In genomic region chr15:62873203-62873602, GRCh38 we compare ENCODE assay signal across 18 cellular contexts.
A peak's percentile ranks its signal among the peaks of the same experiment; 100 is the strongest.
DNase-seq lines count a peak whose midpoint lies in the region; FAIRE-seq and TF ChIP-seq lines count a peak whose summit lies in the region.
"Had no signal": no experiment of that assay in that cellular context is flagged by ENCODE, and none has a peak within 500 bp of the region (broad histone marks: within the 10 kb centered on the region; RNA-seq: fewer than 3 reads in every experiment).

No MANE protein-coding gene starts in this region.

- H3K4me1 ChIP-seq in H1 (replicated peaks in 1 of 4; ENCODE audit: control insufficient read depth in 3 of 4, insufficient read depth in 4 of 4, low read length in 3 of 4) (peaks cover 5 to 10% (median 8%) of the 10 kb centered on the region in 4 experiments), muscle layer of duodenum (ENCODE audit: control insufficient read depth in 1 of 2, insufficient read depth in 2 of 2, low read length in 2 of 2) (peaks cover 0 to 23% of the 10 kb centered on the region in 2 donors), stomach smooth muscle (ENCODE audit: control insufficient read depth, insufficient read depth, low read length) (peaks cover 57% of the 10 kb centered on the region), right atrium auricular region (peaks cover 0 to 15% of the 10 kb centered on the region in 2 donors)

- H3K4ac ChIP-seq in H1 (replicated peaks; ENCODE audit: insufficient read length, low read depth, low read length): no peak overlapping the region

- H3K4me3 Mint-ChIP-seq in activated naive CD4-positive, alpha-beta T cell treated with anti-CD3 and anti-CD28 coated beads for 36 hours: no peak overlapping the region
- no peak overlapping the region for H3K4me3 Mint-ChIP-seq in activated naive CD4-positive, alpha-beta T cell treated with anti-CD3 and anti-CD28 coated beads, Interleukin-2, amount 10 ng/mL, durations not matched to agents 7 days and 5 days
- H3K4me3 Mint-ChIP-seq: CD14-positive monocyte had no signal

- TF ChIP-seq CTCF in H1 (IDR thresholded peaks at IDR 0.05; ENCODE audit: control extremely low read depth in 1 of 3, insufficient read depth in 1 of 3, low read depth in 1 of 3, low read length in 3 of 3) (no peak), right atrium auricular region (IDR thresholded peaks at IDR 0.05) (no peak)

- H2BK5ac ChIP-seq in H1 (ENCODE audit: low read depth, low read length): no peak overlapping the region

- H3K27ac ChIP-seq in H1 (ENCODE audit: low read depth, low read length): no peak overlapping the region
- peak overlapping the region; percentile 74 for H3K27ac ChIP-seq in muscle layer of duodenum (ENCODE audit: low read length)
- peak overlapping the region; percentile 98 for H3K27ac ChIP-seq in stomach smooth muscle (ENCODE audit: low read length)
- H3K27ac ChIP-seq in right atrium auricular region: no peak overlapping the region

- H3K79me2 ChIP-seq in H1 (ENCODE audit: control insufficient read depth in 1 of 2, insufficient read depth in 2 of 2, low read length in 2 of 2): no peaks in the 10 kb centered on the region

- no peaks in the 10 kb centered on the region for H3K27me3 Mint-ChIP-seq in activated naive CD4-positive, alpha-beta T cell treated with anti-CD3 and anti-CD28 coated beads for 36 hours (ENCODE audit: low read depth)
- peaks cover 15% of the 10 kb centered on the region for H3K27me3 Mint-ChIP-seq in activated naive CD4-positive, alpha-beta T cell treated with anti-CD3 and anti-CD28 coated beads, Interleukin-2, amount 10 ng/mL, durations not matched to agents 7 days and 5 days

- H3K9me3 ChIP-seq in H1 (ENCODE audit: insufficient read depth in 2 of 2, low read depth in 1 of 2, low read length in 1 of 2): no peaks in the 10 kb centered on the region; a peak in 1 of 4 replicates
- H3K9me3 ChIP-seq in muscle layer of duodenum (ENCODE audit: control insufficient read depth in 1 of 2, low read length in 2 of 2): no peaks in the 10 kb centered on the region
- peaks cover 0 to 4% of the 10 kb centered on the region in 2 donors for H3K9me3 ChIP-seq in stomach smooth muscle (ENCODE audit: control insufficient read depth in 2 of 2, low read length in 2 of 2)
- H3K9me3 ChIP-seq in right atrium auricular region: no peaks in the 10 kb centered on the region

- H3K56ac ChIP-seq in H1 (replicated peaks; ENCODE audit: insufficient read length, low read depth, low read length): no peak overlapping the region

- no peak overlapping the region for H2BK12ac ChIP-seq in H1 (ENCODE audit: low read depth, low read length)

- H3K23ac ChIP-seq in H1 (ENCODE audit: insufficient read length): no peak overlapping the region

- FAIRE-seq in H1 (lab: Jason Lieb, UNC): no peak
- FAIRE-seq: K562 had no signal

- no peaks in the 10 kb centered on the region for H3K79me1 ChIP-seq in H1 (ENCODE audit: low read depth, low read length)

- no peak overlapping the region for H2BK120ac ChIP-seq in H1 (replicated peaks; ENCODE audit: low read depth, low read length)

- TF ChIP-seq EP300 in H1 (IDR thresholded peaks at IDR 0.05; ENCODE audit: borderline replicate concordance in 1 of 2, low read depth in 2 of 2, low read length in 2 of 2): no peak

- no peaks in the 10 kb centered on the region for H3K4me1 Mint-ChIP-seq in activated naive CD4-positive, alpha-beta T cell treated with anti-CD3 and anti-CD28 coated beads for 36 hours (ENCODE audit: low read depth)
- H3K4me1 Mint-ChIP-seq in activated naive CD4-positive, alpha-beta T cell treated with anti-CD3 and anti-CD28 coated beads, Interleukin-2, amount 10 ng/mL, durations not matched to agents 7 days and 5 days: no peaks in the 10 kb centered on the region
- H3K4me1 Mint-ChIP-seq: CD14-positive monocyte had no signal

- no peak for TF ChIP-seq POLR2A in H1 (IDR thresholded peaks at IDR 0.05; ENCODE audit: control extremely low read depth in 1 of 2, low read depth in 2 of 2, low read length in 2 of 2)

- CTCF ChIA-PET in H1 (lab: Charles Lee; ENCODE audit: partially characterized antibody): no interaction called here
- CTCF ChIA-PET in activated naive CD4-positive, alpha-beta T cell treated with anti-CD3 and anti-CD28 coated beads for 36 hours (lab: Charles Lee): no interaction called here
- CTCF ChIA-PET in activated naive CD4-positive, alpha-beta T cell treated with anti-CD3 and anti-CD28 coated beads, Interleukin-2, amount 10 ng/mL, durations not matched to agents 7 days and 5 days (lab: Charles Lee): no interaction called here

- no peaks in the 10 kb centered on the region for H3K23me2 ChIP-seq in H1 (ENCODE audit: low read depth, low read length)

- WGBS in H1 (ENCODE audit: extremely low coverage in 1 of 2, insufficient coverage in 1 of 2, insufficient read length in 1 of 2, insufficient replicate concordance in 2 of 2, low coverage in 1 of 2, low lambda C conversion rate in 2 of 2, missing lambda C conversion rate in 1 of 2), 2 experiments: 74% methylated on average over 5 of the region's 5 CpGs; no CpG with 5 or more reads in 1 of the 2 experiments

- peak overlapping the region; percentile 50; the same call in 1 of the 2 replicates for H2AFZ ChIP-seq in H1 (ENCODE audit: low read length)

- H3K4me2 ChIP-seq in H1 (ENCODE audit: insufficient read depth in 1 of 2, low read depth in 2 of 2, low read length in 2 of 2): no peak overlapping the region

- H3K4me3 ChIP-seq in H1 (ENCODE audit: extremely low read depth in 1 of 4, insufficient read depth in 2 of 4, low read depth in 3 of 4, low read length in 4 of 4): no peak overlapping the region
- H3K4me3 ChIP-seq in muscle layer of duodenum (ENCODE audit: low read depth in 1 of 2, low read length in 2 of 2): no peak overlapping the region
- H3K4me3 ChIP-seq in stomach smooth muscle (ENCODE audit: low read length in 2 of 2): no peak overlapping the region
- no peak overlapping the region for H3K4me3 ChIP-seq in right atrium auricular region
- H3K4me3 ChIP-seq: K562 had no signal

- peak; percentile 87 for DNase-seq in NCI-H226
- DNase-seq in H1 (ENCODE audit: low read depth in 1 of 2, low spot score in 2 of 2): peak in 1 of 2 experiments; percentile 37
- DNase-seq in posterior cingulate gyrus: no peak
- no peak for DNase-seq in activated naive CD4-positive, alpha-beta T cell treated with anti-CD3 and anti-CD28 coated beads for 36 hours
- DNase-seq in right atrium auricular region (ENCODE audit: low spot score): no peak
- DNase-seq in activated naive CD4-positive, alpha-beta T cell treated with anti-CD3 and anti-CD28 coated beads, Interleukin-2, amount 10 ng/mL, durations not matched to agents 7 days and 5 days: no peak
- DNase-seq: DND-41, GF-D8, NCI-H1092 treated with DMSO at 0.1 percent for 48 hours, NCI-H146, NCI-H2029 treated with DMSO at 0.1 percent for 48 hours, NCI-H2171 treated with DMSO at 0.1 percent for 48 hours, NCI-H446 treated with DMSO at 0.1 percent for 48 hours, NCI-H69 had no signal

- H4K5ac ChIP-seq in H1 (ENCODE audit: insufficient read length, low read depth, low read length): no peak overlapping the region

- H3K27me3 ChIP-seq in H1 (replicated peaks in 1 of 4; ENCODE audit: control insufficient read depth in 3 of 4, extremely low read depth in 1 of 4, insufficient read depth in 3 of 4, low read length in 3 of 4) (no peaks in the 10 kb centered on the region), muscle layer of duodenum (ENCODE audit: low read depth, low read length) (no peaks in the 10 kb centered on the region), stomach smooth muscle (ENCODE audit: control insufficient read depth in 1 of 2, insufficient read depth in 2 of 2, low read length in 2 of 2) (no peaks in the 10 kb centered on the region), right atrium auricular region (no peaks in the 10 kb centered on the region)

- no peaks in the 10 kb centered on the region for H3K9me3 Mint-ChIP-seq in activated naive CD4-positive, alpha-beta T cell treated with anti-CD3 and anti-CD28 coated beads for 36 hours
- no peaks in the 10 kb centered on the region for H3K9me3 Mint-ChIP-seq in activated naive CD4-positive, alpha-beta T cell treated with anti-CD3 and anti-CD28 coated beads, Interleukin-2, amount 10 ng/mL, durations not matched to agents 7 days and 5 days

- H3K27ac Mint-ChIP-seq in activated naive CD4-positive, alpha-beta T cell treated with anti-CD3 and anti-CD28 coated beads for 36 hours: no peak overlapping the region
- H3K27ac Mint-ChIP-seq in activated naive CD4-positive, alpha-beta T cell treated with anti-CD3 and anti-CD28 coated beads, Interleukin-2, amount 10 ng/mL, durations not matched to agents 7 days and 5 days: no peak overlapping the region
- H3K27ac Mint-ChIP-seq: CD14-positive monocyte had no signal

- no peak overlapping the region for H2BK15ac ChIP-seq in H1 (ENCODE audit: low read length)

- H3K9ac ChIP-seq in H1 (replicated peaks in 1 of 4; ENCODE audit: extremely low read depth in 1 of 4, low read depth in 3 of 4, low read length in 3 of 4) (no peak overlapping the region), stomach smooth muscle (ENCODE audit: low read length in 2 of 2) (peak overlapping the region in 1 of 2 donors; percentile 83)

- intact Hi-C loops in posterior cingulate gyrus (cut with DNase I): no loop called here
- intact Hi-C loops in activated naive CD4-positive, alpha-beta T cell treated with anti-CD3 and anti-CD28 coated beads for 36 hours (cut with micrococcal nuclease): no loop called here

- no peaks in the 10 kb centered on the region for H4K20me1 ChIP-seq in H1 (replicated peaks in 1 of 2; ENCODE audit: control insufficient read depth in 1 of 2, insufficient read depth in 2 of 2, low read length in 2 of 2)

- no peak overlapping the region for H3K18ac ChIP-seq in H1 (ENCODE audit: extremely low read depth, low read length)

- POLR2A ChIA-PET in H1 (lab: Charles Lee; ENCODE audit: partially characterized antibody): interaction anchor here (0.7 kb wide), 1 partner anchor 1054 kb away, joined by 4 read pairs; no protein-coding TSS in a partner anchor

- no peak overlapping the region for H4K91ac ChIP-seq in H1 (replicated peaks; ENCODE audit: insufficient read length, low read length)

- no peak overlapping the region for H2BK20ac ChIP-seq in H1 (ENCODE audit: low read length)

- H2AK5ac ChIP-seq in H1 (ENCODE audit: low read depth, low read length): no peak overlapping the region

- H3K36me3 Mint-ChIP-seq in activated naive CD4-positive, alpha-beta T cell treated with anti-CD3 and anti-CD28 coated beads for 36 hours (ENCODE audit: low read depth): no peaks in the 10 kb centered on the region
- H3K36me3 Mint-ChIP-seq in activated naive CD4-positive, alpha-beta T cell treated with anti-CD3 and anti-CD28 coated beads, Interleukin-2, amount 10 ng/mL, durations not matched to agents 7 days and 5 days: no peaks in the 10 kb centered on the region
- H3K36me3 Mint-ChIP-seq: CD14-positive monocyte had no signal

- TF ChIP-seq RAD21 in H1 (IDR thresholded peaks at IDR 0.05 in 1 of 2, conservative IDR thresholded peaks at IDR 0.05 in 1 of 2; ENCODE audit: low read depth in 2 of 2, low read length in 2 of 2): no peak

- no peak overlapping the region for H3K14ac ChIP-seq in H1 (ENCODE audit: insufficient read length)

- no peak overlapping the region for H4K8ac ChIP-seq in H1 (ENCODE audit: extremely low read depth, insufficient read depth, low read length)

- H3K36me3 ChIP-seq in H1 (ENCODE audit: control insufficient read depth in 2 of 4, insufficient read depth in 4 of 4, low read length in 3 of 4) (no peaks in the 10 kb centered on the region), muscle layer of duodenum (ENCODE audit: control insufficient read depth in 1 of 2, insufficient read depth in 2 of 2, low read length in 2 of 2) (no peaks in the 10 kb centered on the region), stomach smooth muscle (ENCODE audit: control insufficient read depth in 2 of 2, insufficient read depth in 2 of 2, low read length in 2 of 2) (no peaks in the 10 kb centered on the region), right atrium auricular region (no peaks in the 10 kb centered on the region)

Comparison
In these comparisons a context has a peak if more than half of its experiments do, and no peak if none do; other contexts are left out.
1. H3K27ac ChIP-seq: peak in muscle layer of duodenum (single experiment) and stomach smooth muscle (single experiment); none in H1 (single experiment) and right atrium auricular region (0 of 2).